ENCODE assay signal across 18 cellular contexts in the genomic region with DNA sequence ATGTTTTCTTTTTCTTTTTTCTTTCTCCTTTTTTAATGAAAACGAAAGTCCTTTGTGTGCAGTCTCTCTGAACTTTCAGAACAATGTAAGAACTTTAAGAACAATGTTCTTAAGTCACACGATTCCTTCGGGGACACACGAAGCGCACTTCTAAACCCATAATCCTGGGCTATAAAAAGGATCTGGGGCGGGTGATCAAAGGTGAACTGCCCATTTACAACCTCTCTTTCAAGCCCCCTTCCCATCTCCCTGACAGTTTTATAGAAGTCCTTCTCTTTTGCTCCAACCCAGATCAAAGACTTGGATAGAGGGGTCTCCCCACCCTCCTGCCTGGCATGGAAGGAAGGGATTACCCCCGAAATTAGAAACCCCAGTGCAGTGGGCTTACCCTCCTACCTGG.
DNase-seq lines count a peak whose midpoint lies in the region; ATAC-seq and TF ChIP-seq lines count a peak whose summit lies in the region.
"Had no signal": no experiment of that assay in that cellular context is flagged by ENCODE, and none has a peak within 500 bp of the region (broad histone marks: within the 10 kb centered on the region; RNA-seq: fewer than 3 reads in every experiment).

No MANE protein-coding gene starts in this region.

- TF ChIP-seq CTCF in nephron progenitor cell (IDR thresholded peaks at IDR 0.05) (no peak), gastrocnemius medialis (IDR thresholded peaks at IDR 0.05 in 4 of 5, conservative IDR thresholded peaks at IDR 0.05 in 1 of 5) (no peak)

- in situ Hi-C loops in HAP-1 (cut with MboI; ENCODE audit: low sequenced_read_pairs) (no loop called here), gastrocnemius medialis (cut with MboI; ENCODE audit: low sequenced_read_pairs in 4 of 4) (no loop called here)

- no peak for TF ChIP-seq POLR2A in gastrocnemius medialis (IDR thresholded peaks at IDR 0.05)

- peaks cover 11% of the 10 kb centered on the region for H3K4me1 ChIP-seq in HAP-1
- peaks cover 0 to 3% of the 10 kb centered on the region in 2 donors for H3K4me1 ChIP-seq in gastrocnemius medialis
- H3K4me1 ChIP-seq: prostate gland, upper lobe of left lung had no signal

- H3K9me3 Mint-ChIP-seq in T-helper 2 cell treated with Interferon-gamma antibody and Interleukin-4, amounts not matched to agents 5 μg/mL and 100 μg/mL, for 36 hours, result no peaks in the 10 kb centered on the region
- H3K9me3 Mint-ChIP-seq in nephron progenitor cell, result peaks cover 10% of the 10 kb centered on the region
- no peaks in the 10 kb centered on the region for H3K9me3 Mint-ChIP-seq in stimulated activated naive B cell treated with anti-CD40 and anti-IgM and Interleukin-4, amounts not matched to agents 10 μg/mL and 1 μg/mL and 100 μg/mL, for 72 hours
- H3K9me3 Mint-ChIP-seq: stimulated activated memory B cell treated with anti-CD40 and anti-IgM and Interleukin-4, amounts not matched to agents 10 μg/mL and 1 μg/mL and 100 μg/mL, for 72 hours had no signal

- no peaks in the 10 kb centered on the region for H3K9me3 ChIP-seq in HAP-1
- no peaks in the 10 kb centered on the region for H3K9me3 ChIP-seq in gastrocnemius medialis
- H3K9me3 ChIP-seq: prostate gland, spleen, upper lobe of left lung had no signal

- H3K4me3 Mint-ChIP-seq in T-helper 2 cell treated with Interferon-gamma antibody and Interleukin-4, amounts not matched to agents 5 μg/mL and 100 μg/mL, for 36 hours, result peak overlapping the region; percentile 80
- peak overlapping the region; percentile 74 for H3K4me3 Mint-ChIP-seq in nephron progenitor cell
- H3K4me3 Mint-ChIP-seq in stimulated activated naive B cell treated with anti-CD40 and anti-IgM and Interleukin-4, amounts not matched to agents 10 μg/mL and 1 μg/mL and 100 μg/mL, for 72 hours, result no peak overlapping the region
- H3K4me3 Mint-ChIP-seq: stimulated activated memory B cell treated with anti-CD40 and anti-IgM and Interleukin-4, amounts not matched to agents 10 μg/mL and 1 μg/mL and 100 μg/mL, for 72 hours had no signal

- H3K4me3 ChIP-seq in HAP-1, result no peak overlapping the region
- H3K4me3 ChIP-seq in gastrocnemius medialis, result no peak overlapping the region
- H3K4me3 ChIP-seq: prostate gland, spleen, upper lobe of left lung had no signal

- H3K27ac ChIP-seq in gastrocnemius medialis, result no peak overlapping the region
- H3K27ac ChIP-seq: spleen, upper lobe of left lung had no signal

- H3K27me3 ChIP-seq in HAP-1 (ENCODE audit: low read depth) (peaks cover 39% of the 10 kb centered on the region), gastrocnemius medialis (no peaks in the 10 kb centered on the region)
- H3K27me3 ChIP-seq: upper lobe of left lung had no signal

- H3K36me3 Mint-ChIP-seq in T-helper 2 cell treated with Interferon-gamma antibody and Interleukin-4, amounts not matched to agents 5 μg/mL and 100 μg/mL, for 36 hours (ENCODE audit: low read depth), result no peaks in the 10 kb centered on the region
- H3K36me3 Mint-ChIP-seq in nephron progenitor cell (ENCODE audit: low read depth), result peaks cover 3% of the 10 kb centered on the region
- no peaks in the 10 kb centered on the region for H3K36me3 Mint-ChIP-seq in stimulated activated naive B cell treated with anti-CD40 and anti-IgM and Interleukin-4, amounts not matched to agents 10 μg/mL and 1 μg/mL and 100 μg/mL, for 72 hours
- H3K36me3 Mint-ChIP-seq: stimulated activated memory B cell treated with anti-CD40 and anti-IgM and Interleukin-4, amounts not matched to agents 10 μg/mL and 1 μg/mL and 100 μg/mL, for 72 hours had no signal

- intact Hi-C loops in gastrocnemius medialis (cut with DNase I; ENCODE audit: low total_unique reads), result no loop called here

- peak overlapping the region; percentile 90 for H3K27ac Mint-ChIP-seq in T-helper 2 cell treated with Interferon-gamma antibody and Interleukin-4, amounts not matched to agents 5 μg/mL and 100 μg/mL, for 36 hours
- peak overlapping the region; percentile 83 for H3K27ac Mint-ChIP-seq in nephron progenitor cell
- no peak overlapping the region for H3K27ac Mint-ChIP-seq in stimulated activated naive B cell treated with anti-CD40 and anti-IgM and Interleukin-4, amounts not matched to agents 10 μg/mL and 1 μg/mL and 100 μg/mL, for 72 hours
- H3K27ac Mint-ChIP-seq: stimulated activated memory B cell treated with anti-CD40 and anti-IgM and Interleukin-4, amounts not matched to agents 10 μg/mL and 1 μg/mL and 100 μg/mL, for 72 hours had no signal

- no peak for DNase-seq in T-helper 2 cell treated with Interferon-gamma antibody and Interleukin-4, amounts not matched to agents 5 μg/mL and 100 μg/mL, for 36 hours (ENCODE audit: low spot score)
- DNase-seq in T-helper 2 cell (no peak), HAP-1 (ENCODE audit: low spot score in 2 of 2) (peak; percentile 56 to 73), astrocyte of the hippocampus (ENCODE audit: low read depth, low spot score) (peak; percentile 28), nephron progenitor cell (peak; percentile 33), gastrocnemius medialis (no peak), D341Med (ENCODE audit: low spot score) (no peak)
- no peak for DNase-seq in stimulated activated naive B cell treated with anti-CD40 and anti-IgM and Interleukin-4, amounts not matched to agents 10 μg/mL and 1 μg/mL and 100 μg/mL, for 72 hours
- DNase-seq: activated CD8-positive, alpha-beta memory T cell treated with anti-CD3 and anti-CD28 coated beads, Interleukin-2, amount 10 ng/mL, durations not matched to agents 7 days and 5 days; caudate nucleus; DMS79 treated with DMSO at 0.1 percent for 48 hours; effector CD8-positive, alpha-beta T cell; left cardiac atrium; NCI-H526 treated with DMSO at 0.1 percent for 48 hours; upper lobe of left lung had no signal

- peaks cover 7% of the 10 kb centered on the region for H3K27me3 Mint-ChIP-seq in T-helper 2 cell treated with Interferon-gamma antibody and Interleukin-4, amounts not matched to agents 5 μg/mL and 100 μg/mL, for 36 hours (ENCODE audit: low read depth)
- H3K27me3 Mint-ChIP-seq in nephron progenitor cell (ENCODE audit: low read depth, poor library complexity), result peaks cover 18% of the 10 kb centered on the region
- peaks cover 19 to 62% of the 10 kb centered on the region in 2 donors for H3K27me3 Mint-ChIP-seq in stimulated activated naive B cell treated with anti-CD40 and anti-IgM and Interleukin-4, amounts not matched to agents 10 μg/mL and 1 μg/mL and 100 μg/mL, for 72 hours

- no peak for ATAC-seq in gastrocnemius medialis
- ATAC-seq in stimulated activated naive B cell treated with anti-CD40 and anti-IgM and Interleukin-4, amounts not matched to agents 10 μg/mL and 1 μg/mL and 100 μg/mL, for 72 hours (replicated peaks), result no peak
- ATAC-seq: stimulated activated memory B cell treated with anti-CD40 and anti-IgM and Interleukin-4, amounts not matched to agents 10 μg/mL and 1 μg/mL and 100 μg/mL, for 72 hours had no signal

- H3K4me1 Mint-ChIP-seq in T-helper 2 cell treated with Interferon-gamma antibody and Interleukin-4, amounts not matched to agents 5 μg/mL and 100 μg/mL, for 36 hours (ENCODE audit: low read depth), result peaks cover 38% of the 10 kb centered on the region
- peaks cover 93% of the 10 kb centered on the region for H3K4me1 Mint-ChIP-seq in nephron progenitor cell
- peaks cover 7 to 14% of the 10 kb centered on the region in 2 donors for H3K4me1 Mint-ChIP-seq in stimulated activated naive B cell treated with anti-CD40 and anti-IgM and Interleukin-4, amounts not matched to agents 10 μg/mL and 1 μg/mL and 100 μg/mL, for 72 hours

- H3K36me3 ChIP-seq in HAP-1 (replicated peaks) (no peaks in the 10 kb centered on the region), gastrocnemius medialis (no peaks in the 10 kb centered on the region)
- H3K36me3 ChIP-seq: prostate gland, spleen, upper lobe of left lung had no signal

Comparison
In these comparisons a context has a peak if more than half of its experiments do, and no peak if none do; other contexts are left out.
1. DNase-seq: peak in HAP-1 (2 of 2), astrocyte of the hippocampus (single experiment) and nephron progenitor cell (single experiment); none in T-helper 2 cell treated with Interferon-gamma antibody and Interleukin-4, amounts not matched to agents 5 μg/mL and 100 μg/mL, for 36 hours (single experiment), T-helper 2 cell (0 of 5), gastrocnemius medialis (0 of 2), stimulated activated naive B cell treated with anti-CD40 and anti-IgM and Interleukin-4, amounts not matched to agents 10 μg/mL and 1 μg/mL and 100 μg/mL, for 72 hours (single experiment) and D341Med (single experiment).
2. H3K4me3 Mint-ChIP-seq: peak in T-helper 2 cell treated with Interferon-gamma antibody and Interleukin-4, amounts not matched to agents 5 μg/mL and 100 μg/mL, for 36 hours (single experiment) and nephron progenitor cell (single experiment); none in stimulated activated naive B cell treated with anti-CD40 and anti-IgM and Interleukin-4, amounts not matched to agents 10 μg/mL and 1 μg/mL and 100 μg/mL, for 72 hours (0 of 2).